In the genomic region with DNA sequence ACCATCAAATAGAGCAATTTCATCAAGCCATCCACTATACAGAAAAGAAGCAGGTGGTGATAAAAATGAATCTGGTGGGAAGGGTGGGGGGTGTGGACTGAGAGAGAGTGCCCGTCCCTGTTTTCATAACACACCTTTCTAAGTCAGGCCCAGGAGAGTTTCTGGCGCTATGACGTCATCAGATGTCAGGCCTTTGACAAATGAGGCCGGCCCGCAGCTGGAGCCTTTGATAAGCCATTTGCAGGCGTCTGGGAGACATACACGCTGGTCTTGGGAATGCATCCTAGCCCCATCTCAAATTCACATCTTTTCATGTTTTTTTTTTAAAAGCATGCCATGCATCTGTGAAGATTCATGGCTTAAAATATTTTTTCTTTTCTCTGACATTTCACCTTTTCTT, we compare ENCODE assay signal across 1 cellular context.
TF ChIP-seq lines count a peak whose summit lies in the region.

No MANE protein-coding gene starts in this region.

TF ChIP-seq in HepG2, 621 proteins besides CTCF, POLR2A, EP300 and RAD21:
- TF ChIP-seq, protein P1, sequence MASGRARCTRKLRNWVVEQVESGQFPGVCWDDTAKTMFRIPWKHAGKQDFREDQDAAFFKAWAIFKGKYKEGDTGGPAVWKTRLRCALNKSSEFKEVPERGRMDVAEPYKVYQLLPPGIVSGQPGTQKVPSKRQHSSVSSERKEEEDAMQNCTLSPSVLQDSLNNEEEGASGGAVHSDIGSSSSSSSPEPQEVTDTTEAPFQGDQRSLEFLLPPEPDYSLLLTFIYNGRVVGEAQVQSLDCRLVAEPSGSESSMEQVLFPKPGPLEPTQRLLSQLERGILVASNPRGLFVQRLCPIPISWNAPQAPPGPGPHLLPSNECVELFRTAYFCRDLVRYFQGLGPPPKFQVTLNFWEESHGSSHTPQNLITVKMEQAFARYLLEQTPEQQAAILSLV (CRISPR knock-in tag; IDR thresholded peaks at IDR 0.05; ENCODE audit: borderline replicate concordance), result no peak
- TF ChIP-seq ATF7 (IDR thresholded peaks at IDR 0.05), result peak; percentile 89
- TF ChIP-seq ATF7 (CRISPR knock-in tag; IDR thresholded peaks at IDR 0.05), result no peak
- peak; percentile 91 for TF ChIP-seq CREB1 (IDR thresholded peaks at IDR 0.05)
- TF ChIP-seq CREB1 (CRISPR knock-in tag; IDR thresholded peaks at IDR 0.05), result no peak
